ENCODE assay signal across 9 cellular contexts in the genomic region with DNA sequence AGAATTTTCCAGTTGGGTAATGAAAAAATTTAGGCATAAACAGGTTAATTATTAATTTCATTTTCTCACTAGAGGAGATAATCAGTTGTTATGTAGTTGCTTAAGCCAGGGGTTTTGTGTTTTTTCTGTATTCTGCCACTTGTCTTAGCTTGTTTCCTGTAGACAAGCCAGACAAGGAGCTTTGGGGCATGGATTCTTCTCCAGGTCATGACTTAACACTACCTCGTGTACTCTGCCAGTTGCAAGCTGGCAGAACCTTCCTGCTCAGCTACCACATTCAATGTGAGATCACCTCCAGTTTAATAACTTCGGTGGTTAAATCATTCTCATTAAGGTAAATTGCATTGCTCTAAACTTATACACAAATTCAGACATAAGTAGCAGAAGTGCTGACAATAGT. TPM values are rescaled to one million over a fixed set of nuclear protein-coding genes. Genes with fewer than 3 reads are reported as not detected.
A peak's percentile ranks its signal among the peaks of the same experiment; 100 is the strongest.
DNase-seq lines count a peak whose midpoint lies in the region; ATAC-seq, FAIRE-seq and TF ChIP-seq lines count a peak whose summit lies in the region.
"Had no signal": no experiment of that assay in that cellular context is flagged by ENCODE, and none has a peak within 500 bp of the region (broad histone marks: within the 10 kb centered on the region; RNA-seq: fewer than 3 reads in every experiment).

No MANE protein-coding gene starts in this region.

- no peaks in the 10 kb centered on the region for H3K27me3 Mint-ChIP-seq in activated naive CD8-positive, alpha-beta T cell

- CTCF ChIA-PET in HepG2 (lab: Yijun Ruan, JAX; ENCODE audit: low intra/inter-chr PET ratio, low total read pairs): no interaction called here

- H3K27ac Mint-ChIP-seq in activated naive CD8-positive, alpha-beta T cell: peak overlapping the region; percentile 98

- H3K27ac ChIP-seq in HepG2 (ENCODE audit: extremely low read length, insufficient read depth, low read length): no peak overlapping the region
- peak overlapping the region in 1 of 3 donors; percentile 94 for H3K27ac ChIP-seq in right lobe of liver
- no peak overlapping the region for H3K27ac ChIP-seq in mesenchymal stem cell (ENCODE audit: low read length, poor library complexity, severe bottlenecking)
- peak overlapping the region; percentile 92 for H3K27ac ChIP-seq in vagina

- H3K4me3 ChIP-seq in HepG2 (replicated peaks in 1 of 3; ENCODE audit: insufficient read depth in 1 of 3, low read depth in 2 of 3, low read length in 3 of 3) (no peak overlapping the region), right lobe of liver (no peak overlapping the region), mesenchymal stem cell (ENCODE audit: insufficient read depth in 1 of 2, low read depth in 1 of 2, low read length in 2 of 2) (peak overlapping the region in 1 of 2 experiments; percentile 89), vagina (no peak overlapping the region)

- WGBS in HepG2 (ENCODE audit: low lambda C conversion rate): 91% methylated on average over 2 of the region's 2 CpGs
- 33% methylated on average over 2 of the region's 2 CpGs for WGBS in right lobe of liver (ENCODE audit: insufficient coverage, low coverage, low lambda C conversion rate, missing lambda C conversion rate)
- 100% methylated on average over 2 of the region's 2 CpGs for WGBS in mesenchymal stem cell

- H2BK5ac ChIP-seq in mesenchymal stem cell (ENCODE audit: low read depth, low read length, poor library complexity, severe bottlenecking): no peak overlapping the region

- H2AFZ ChIP-seq in HepG2 (ENCODE audit: low read length) (no peak overlapping the region), mesenchymal stem cell (ENCODE audit: low read depth, low read length) (no peak overlapping the region)

- H3K23ac ChIP-seq in mesenchymal stem cell (ENCODE audit: low read length in 2 of 2): no peak overlapping the region

- no peak overlapping the region for H3K14ac ChIP-seq in mesenchymal stem cell (ENCODE audit: low read length in 2 of 2)

- peaks cover 45% of the 10 kb centered on the region for H3K4me1 Mint-ChIP-seq in activated naive CD8-positive, alpha-beta T cell (ENCODE audit: low read depth)

- no peak overlapping the region for H2BK120ac ChIP-seq in mesenchymal stem cell (ENCODE audit: low read depth, low read length)

- TF ChIP-seq CTCF in HepG2 (CRISPR knock-in tag; IDR thresholded peaks at IDR 0.05) (no peak), right lobe of liver (IDR thresholded peaks at IDR 0.05) (no peak), vagina (IDR thresholded peaks at IDR 0.05) (no peak)

- H3K36me3 Mint-ChIP-seq in activated naive CD8-positive, alpha-beta T cell: peaks cover 9% of the 10 kb centered on the region

- no peak overlapping the region for H3K4ac ChIP-seq in mesenchymal stem cell (ENCODE audit: low read depth in 1 of 2, low read length in 2 of 2)

- no peak for FAIRE-seq in HepG2 (lab: Jason Lieb, UNC)

- H2AK5ac ChIP-seq in mesenchymal stem cell (ENCODE audit: low read length, severe bottlenecking): no peak overlapping the region

- in situ Hi-C loops in HepG2 (cut with HindIII; ENCODE audit: extremely low pct_ligation_motif_present, low pct_unique_long_range_greater_than_20kb): no loop called here

- no peak for TF ChIP-seq POLR2A in HepG2 (IDR thresholded peaks at IDR 0.05; ENCODE audit: insufficient read depth in 1 of 2, low read depth in 2 of 2, low read length in 2 of 2)
- TF ChIP-seq POLR2A in right lobe of liver (IDR thresholded peaks at IDR 0.05): no peak
- TF ChIP-seq POLR2A in vagina (IDR thresholded peaks at IDR 0.05): no peak

- H3K18ac ChIP-seq in mesenchymal stem cell (ENCODE audit: low read depth in 1 of 2, low read length in 2 of 2): no peak overlapping the region

- H3K4me1 ChIP-seq in HepG2 (ENCODE audit: insufficient read depth, low read length) (peaks cover 24% of the 10 kb centered on the region), right lobe of liver (peaks cover 0 to 13% (median 7%) of the 10 kb centered on the region in 4 donors), mesenchymal stem cell (ENCODE audit: control insufficient read depth, insufficient read depth, low read depth, low read length) (peaks cover 4% of the 10 kb centered on the region), vagina (peaks cover 30% of the 10 kb centered on the region)

- H3K4me2 ChIP-seq in HepG2 (ENCODE audit: low read depth, low read length) (peak overlapping the region; percentile 78), mesenchymal stem cell (ENCODE audit: low read length, poor library complexity, severe bottlenecking) (no peak overlapping the region)

- H2BK12ac ChIP-seq in mesenchymal stem cell (ENCODE audit: low read length in 2 of 2): no peak overlapping the region

- peaks cover 25% of the 10 kb centered on the region for H3K79me2 ChIP-seq in HepG2 (ENCODE audit: insufficient read depth, low read length)

- ATAC-seq in HepG2: no peak
- ATAC-seq in right lobe of liver: no peak
- no peak for ATAC-seq in GM19467 (IDR thresholded peaks at IDR 0.05; ENCODE audit: unreplicated experiment)

- H3K9me3 Mint-ChIP-seq in activated naive CD8-positive, alpha-beta T cell (ENCODE audit: low read depth): no peaks in the 10 kb centered on the region

- TF ChIP-seq RAD21 in HepG2 (CRISPR knock-in tag; IDR thresholded peaks at IDR 0.05): no peak

- H4K8ac ChIP-seq in mesenchymal stem cell (ENCODE audit: low read length): no peak overlapping the region

- H3K79me1 ChIP-seq in mesenchymal stem cell (replicated peaks; ENCODE audit: low read length, poor library complexity, severe bottlenecking): peaks cover 18% of the 10 kb centered on the region

- no peak overlapping the region for H4K91ac ChIP-seq in mesenchymal stem cell (ENCODE audit: low read length)

- H3K27me3 ChIP-seq in HepG2 (ENCODE audit: control insufficient read depth in 1 of 2, insufficient read depth in 2 of 2, low read length in 2 of 2) (no peaks in the 10 kb centered on the region), right lobe of liver (no peaks in the 10 kb centered on the region), mesenchymal stem cell (ENCODE audit: control insufficient read depth in 1 of 2, insufficient read depth in 1 of 2, low read length in 2 of 2) (no peaks in the 10 kb centered on the region), vagina (no peaks in the 10 kb centered on the region)

- H2BK15ac ChIP-seq in mesenchymal stem cell (ENCODE audit: low read depth, poor library complexity, severe bottlenecking): no peak overlapping the region

- H3K9ac ChIP-seq in HepG2 (ENCODE audit: insufficient read depth, low read depth, low read length): no peak overlapping the region
- H3K9ac ChIP-seq in mesenchymal stem cell (ENCODE audit: low read length): peak overlapping the region; percentile 87

- no peaks in the 10 kb centered on the region for H4K20me1 ChIP-seq in HepG2 (ENCODE audit: insufficient read depth, low read length)

- intact Hi-C loops in HepG2 (cut with micrococcal nuclease; ENCODE audit: unreplicated experiment) (loop anchor here (5.0 kb wide), 1 partner anchor 110 kb away; a partner anchor contains a TSS), right lobe of liver (cut with DNase I) (no loop called here), vagina (cut with DNase I) (loop anchor here (5.0 kb wide), 1 partner anchor 100 kb away; no protein-coding TSS in a partner anchor)

- peak overlapping the region; percentile 96 for H3K4me3 Mint-ChIP-seq in activated naive CD8-positive, alpha-beta T cell

- TF ChIP-seq EP300 in HepG2 (IDR thresholded peaks at IDR 0.05; ENCODE audit: low read depth in 2 of 2, low read length in 2 of 2): no peak
- no peak for TF ChIP-seq EP300 in HepG2 (CRISPR knock-in tag; IDR thresholded peaks at IDR 0.05; ENCODE audit: borderline replicate concordance)

- BruUV-seq in HepG2 (replicated peaks; lab: Mats Ljungman, UMichigan): no TSS peak

- H3K36me3 ChIP-seq in HepG2 (replicated peaks in 1 of 2; ENCODE audit: control insufficient read depth in 1 of 2, insufficient read depth in 2 of 2, low read length in 2 of 2) (no peaks in the 10 kb centered on the region), right lobe of liver (no peaks in the 10 kb centered on the region), mesenchymal stem cell (ENCODE audit: control insufficient read depth in 1 of 2, insufficient read depth in 2 of 2, low read depth in 1 of 2, low read length in 2 of 2) (peaks cover 11 to 13% of the 10 kb centered on the region in 2 experiments), vagina (no peaks in the 10 kb centered on the region)

- POLR2A ChIA-PET in HepG2 (lab: Yijun Ruan, JAX): interaction anchor here (1.4 to 7.0 kb wide), 2 partner anchors 29 to 428 kb away, joined by 3 to 83 read pairs; a partner anchor contains a TSS

- DNase-seq in HepG2 (ENCODE audit: low spot score) (no peak), right lobe of liver (no peak), mesenchymal stem cell (no peak), vagina (ENCODE audit: extremely low spot score in 2 of 2) (no peak), NCI-H1105 (lab: John Stamatoyannopoulos, UW) (no peak)
- no peak for DNase-seq in stimulated activated CD4-positive, alpha-beta T cell treated with anti-CD3 and anti-CD28 coated beads, Interleukin-15, amount 100 ng/mL, for 24 hours
- DNase-seq: SIG-M5 had no signal

- no peaks in the 10 kb centered on the region for H3K9me3 ChIP-seq in HepG2 (ENCODE audit: low read length)
- H3K9me3 ChIP-seq in right lobe of liver: no peaks in the 10 kb centered on the region
- no peaks in the 10 kb centered on the region for H3K9me3 ChIP-seq in mesenchymal stem cell (ENCODE audit: control insufficient read depth, low read length)
- H3K9me3 ChIP-seq in vagina: no peaks in the 10 kb centered on the region

RNA-seq across cellular contexts. Expression of a gene that starts 1.8 kb away (rescaled TPM):
- total RNA-seq in HepG2 (2016; rRNA removed; fragmentation: Illumina TruSeq; extraction: Trizol): 14.2 and 15.8 TPM in 2 replicates
- total RNA-seq in HepG2 (2016; cell fraction: cytosol; rRNA removed; fragmentation: Illumina TruSeq; extraction: Trizol; ENCODE audit: low read depth): 18.2 and 19.1 TPM in 2 replicates
- 12.5 and 16.6 TPM in 2 replicates for total RNA-seq in HepG2 (2016; cell fraction: insoluble cytoplasmic fraction; rRNA removed; fragmentation: Illumina TruSeq; extraction: Trizol)
- total RNA-seq in HepG2 (2016; cell fraction: membrane; rRNA removed; fragmentation: Illumina TruSeq; extraction: Trizol): 37.4 and 37.5 TPM in 2 replicates
- 9.5 and 10.1 TPM in 2 replicates for total RNA-seq in HepG2 (2016; cell fraction: nucleus; rRNA removed; fragmentation: Illumina TruSeq; extraction: Trizol)
- polyA plus RNA-seq in HepG2 (2011; rRNA removed): 13.7 and 20.8 TPM in 2 replicates
- 13.4 and 18.8 TPM in 2 replicates for polyA plus RNA-seq in HepG2 (2011; cell fraction: cytosol; rRNA removed)
- 21.0 and 23.0 TPM in 2 replicates for polyA plus RNA-seq in HepG2 (2011; cell fraction: nucleus; rRNA removed)
- 10.2 and 13.2 TPM in 2 replicates for polyA plus RNA-seq in HepG2 (2012)
- polyA plus RNA-seq in HepG2 (2016; cell fraction: cytosol; fragmentation: Illumina TruSeq; extraction: Trizol; ENCODE audit: low read depth): 25.8 and 27.8 TPM in 2 replicates
- 14.5 and 18.7 TPM in 2 replicates for polyA plus RNA-seq in HepG2 (2016; cell fraction: insoluble cytoplasmic fraction; fragmentation: Illumina TruSeq; extraction: Trizol; ENCODE audit: low read depth)
- 34.2 and 39.7 TPM in 2 replicates for polyA plus RNA-seq in HepG2 (2016; cell fraction: membrane; fragmentation: Illumina TruSeq; extraction: Trizol; ENCODE audit: low read depth)
- polyA plus RNA-seq in HepG2 (2016; cell fraction: nucleus; fragmentation: Illumina TruSeq; extraction: Trizol; ENCODE audit: insufficient read depth, low read depth): 20.6 and 22.6 TPM in 2 replicates
- 18.9 and 30.7 TPM in 2 replicates for polyA minus RNA-seq in HepG2 (2011; rRNA and poly(A)+ RNA removed; ENCODE audit: low replicate concordance)
- 8.0 and 10.6 TPM in 2 replicates for polyA minus RNA-seq in HepG2 (2011; cell fraction: cytosol; rRNA and poly(A)+ RNA removed)
- polyA minus RNA-seq in HepG2 (2011; cell fraction: nucleus; rRNA and poly(A)+ RNA removed): 3.9 and 8.0 TPM in 2 replicates
- total RNA-seq in right lobe of liver: 10 to 100 TPM; 29.4 to 70.7 (median 37.9) TPM
- 39.8 TPM for polyA plus RNA-seq in mesenchymal stem cell (2013, experiment 1 of 2)
- polyA plus RNA-seq in mesenchymal stem cell (2013, experiment 2 of 2): 39.9 TPM
- 44.2 TPM for total RNA-seq in vagina

RNA-seq across cellular contexts. Expression of a gene that starts 23.0 kb away (rescaled TPM):
- total RNA-seq in HepG2 (2016; rRNA removed; fragmentation: Illumina TruSeq; extraction: Trizol): 0.28 and 0.29 TPM in 2 replicates
- 0.09 TPM in 1 of 2 replicates, not detected in the other for total RNA-seq in HepG2 (2016; cell fraction: cytosol; rRNA removed; fragmentation: Illumina TruSeq; extraction: Trizol; ENCODE audit: low read depth)
- total RNA-seq in HepG2 (2016; cell fraction: insoluble cytoplasmic fraction; rRNA removed; fragmentation: Illumina TruSeq; extraction: Trizol): 0.12 and 0.22 TPM in 2 replicates
- total RNA-seq in HepG2 (2016; cell fraction: membrane; rRNA removed; fragmentation: Illumina TruSeq; extraction: Trizol): not detected in 2 replicates
- total RNA-seq in HepG2 (2016; cell fraction: nucleus; rRNA removed; fragmentation: Illumina TruSeq; extraction: Trizol): 0.28 TPM in 1 of 2 replicates, not detected in the other
- polyA plus RNA-seq in HepG2 (2011; rRNA removed): 1.1 and 2.4 TPM in 2 replicates
- polyA plus RNA-seq in HepG2 (2011; cell fraction: cytosol; rRNA removed): 0.71 and 1.2 TPM in 2 replicates
- polyA plus RNA-seq in HepG2 (2011; cell fraction: nucleus; rRNA removed): 3.8 and 5.7 TPM in 2 replicates
- 0.44 and 1.2 TPM in 2 replicates for polyA plus RNA-seq in HepG2 (2012)
- polyA plus RNA-seq in HepG2 (2016; cell fraction: cytosol; fragmentation: Illumina TruSeq; extraction: Trizol; ENCODE audit: low read depth): not detected in 2 replicates
- 0.15 and 0.21 TPM in 2 replicates for polyA plus RNA-seq in HepG2 (2016; cell fraction: insoluble cytoplasmic fraction; fragmentation: Illumina TruSeq; extraction: Trizol; ENCODE audit: low read depth)
- polyA plus RNA-seq in HepG2 (2016; cell fraction: membrane; fragmentation: Illumina TruSeq; extraction: Trizol; ENCODE audit: low read depth): 0.08 TPM in 1 of 2 replicates, not detected in the other
- polyA plus RNA-seq in HepG2 (2016; cell fraction: nucleus; fragmentation: Illumina TruSeq; extraction: Trizol; ENCODE audit: insufficient read depth, low read depth): 0.31 and 0.44 TPM in 2 replicates
- polyA minus RNA-seq in HepG2 (2011; rRNA and poly(A)+ RNA removed; ENCODE audit: low replicate concordance): 1.7 and 89.4 TPM in 2 replicates
- 0.70 and 1.2 TPM in 2 replicates for polyA minus RNA-seq in HepG2 (2011; cell fraction: cytosol; rRNA and poly(A)+ RNA removed)
- polyA minus RNA-seq in HepG2 (2011; cell fraction: nucleus; rRNA and poly(A)+ RNA removed): 1.4 and 2.6 TPM in 2 replicates
- total RNA-seq in right lobe of liver: 1 to 10 TPM in 5 of 6 experiments, under 1 TPM in 1; 0.92 to 4.5 (median 2.0) TPM
- polyA plus RNA-seq in mesenchymal stem cell (2013, experiment 1 of 2): not detected
- polyA plus RNA-seq in mesenchymal stem cell (2013, experiment 2 of 2): not detected
- total RNA-seq in vagina: 5.2 TPM

Comparison
In these comparisons a context has a peak if more than half of its experiments do, and no peak if none do; other contexts are left out.
1. intact Hi-C loops: an anchor here in HepG2 (5.0 kb wide) and vagina (5.0 kb wide); none called in right lobe of liver.